ENCODE assay signal across 17 cellular contexts in genomic region chr3:3134750-3135448, GRCh38. TPM values are rescaled to one million over a fixed set of nuclear protein-coding genes. Genes with fewer than 3 reads are reported as not detected.
DNase-seq lines count a peak whose midpoint lies in the region; ATAC-seq, FAIRE-seq and TF ChIP-seq lines count a peak whose summit lies in the region.
"Had no signal": no experiment of that assay in that cellular context is flagged by ENCODE, and none has a peak within 500 bp of the region (broad histone marks: within the 10 kb centered on the region; RNA-seq: fewer than 3 reads in every experiment).

No MANE protein-coding gene starts in this region.

- no peaks in the 10 kb centered on the region for H3K4me1 ChIP-seq in RWPE2 (ENCODE audit: insufficient read depth, poor library complexity, severe bottlenecking)
- H3K4me1 ChIP-seq in kidney (ENCODE audit: control insufficient read depth in 1 of 2, insufficient read depth in 1 of 2, low read depth in 1 of 2, low read length in 2 of 2): no peaks in the 10 kb centered on the region
- H3K4me1 ChIP-seq: tibial artery had no signal

- no peak overlapping the region for H3K9ac ChIP-seq in kidney (ENCODE audit: low read length in 2 of 2)

- H3K36me3 ChIP-seq in RWPE2 (ENCODE audit: low read depth): peaks cover 68% of the 10 kb centered on the region
- peaks cover 9 to 15% of the 10 kb centered on the region in 2 donors for H3K36me3 ChIP-seq in kidney (ENCODE audit: control insufficient read depth in 1 of 2, insufficient read depth in 2 of 2, low read length in 2 of 2)

- no peak overlapping the region for H3K4me3 Mint-ChIP-seq in T-helper 2 cell treated with Interferon-gamma antibody and Interleukin-4, amounts not matched to agents 5 μg/mL and 100 μg/mL, for 36 hours
- H3K4me3 Mint-ChIP-seq: nephron had no signal

- no peak overlapping the region for H3K27ac ChIP-seq in RWPE2 (ENCODE audit: poor library complexity, severe bottlenecking)
- no peak overlapping the region for H3K27ac ChIP-seq in kidney (ENCODE audit: low read depth in 2 of 2, low read length in 2 of 2)
- H3K27ac ChIP-seq: esophagus squamous epithelium, tibial artery had no signal

- peak; percentile 61; the same call in 1 of the 3 replicates for ATAC-seq in RWPE2 (ENCODE audit: low read depth)
- no peak for ATAC-seq in GM18861 (IDR thresholded peaks at IDR 0.05; ENCODE audit: unreplicated experiment)
- ATAC-seq in GM18858 (IDR thresholded peaks at IDR 0.05; ENCODE audit: unreplicated experiment): no peak

- no peak for DNase-seq in T-helper 2 cell treated with Interferon-gamma antibody and Interleukin-4, amounts not matched to agents 5 μg/mL and 100 μg/mL, for 36 hours (ENCODE audit: low spot score)
- DNase-seq in T-helper 2 cell: no peak
- DNase-seq in RWPE2 (ENCODE audit: low spot score): no peak
- peak; percentile 36 for DNase-seq in epithelial cell of esophagus (ENCODE audit: low read depth)
- peak; percentile 53 for DNase-seq in putamen (ENCODE audit: low spot score)
- no peak for DNase-seq in kidney
- DNase-seq: esophagus squamous epithelium, NCI-H1092, RPMI8226, tibial artery had no signal

- H3K27me3 Mint-ChIP-seq in T-helper 2 cell treated with Interferon-gamma antibody and Interleukin-4, amounts not matched to agents 5 μg/mL and 100 μg/mL, for 36 hours (ENCODE audit: low read depth): no peaks in the 10 kb centered on the region

- TF ChIP-seq CTCF in RWPE2 (IDR thresholded peaks at IDR 0.05; ENCODE audit: poor library complexity, severe bottlenecking) (no peak), epithelial cell of esophagus (IDR thresholded peaks at IDR 0.05; ENCODE audit: insufficient read depth, low read depth, low read length, missing control alignments) (no peak), kidney (IDR thresholded peaks at IDR 0.05; ENCODE audit: borderline replicate concordance, extremely low read depth, insufficient read depth) (no peak)

- H3K4me3 ChIP-seq in RWPE2 (ENCODE audit: severe bottlenecking) (no peak overlapping the region), epithelial cell of esophagus (ENCODE audit: low read length) (no peak overlapping the region), kidney (ENCODE audit: low read length in 2 of 2) (no peak overlapping the region)
- H3K4me3 ChIP-seq: esophagus squamous epithelium, tibial artery had no signal

- intact Hi-C loops in kidney (cut with DNase I): no loop called here

- peaks cover 66% of the 10 kb centered on the region for H3K36me3 Mint-ChIP-seq in T-helper 2 cell treated with Interferon-gamma antibody and Interleukin-4, amounts not matched to agents 5 μg/mL and 100 μg/mL, for 36 hours (ENCODE audit: low read depth)

- H3K4me1 Mint-ChIP-seq in T-helper 2 cell treated with Interferon-gamma antibody and Interleukin-4, amounts not matched to agents 5 μg/mL and 100 μg/mL, for 36 hours (ENCODE audit: low read depth): peaks cover 28% of the 10 kb centered on the region

- H3K9me3 Mint-ChIP-seq in T-helper 2 cell treated with Interferon-gamma antibody and Interleukin-4, amounts not matched to agents 5 μg/mL and 100 μg/mL, for 36 hours: no peaks in the 10 kb centered on the region
- H3K9me3 Mint-ChIP-seq: nephron had no signal

- H3K27me3 ChIP-seq in RWPE2 (ENCODE audit: insufficient read depth, poor library complexity, severe bottlenecking): no peaks in the 10 kb centered on the region
- H3K27me3 ChIP-seq: esophagus squamous epithelium, tibial artery had no signal

- no peak for FAIRE-seq in kidney (lab: Jason Lieb, UNC)
- FAIRE-seq: H1, TTC549 had no signal

- H3K9me3 ChIP-seq in RWPE2 (ENCODE audit: severe bottlenecking) (no peaks in the 10 kb centered on the region), kidney (ENCODE audit: control insufficient read depth in 1 of 2, low read length in 2 of 2) (no peaks in the 10 kb centered on the region)
- H3K9me3 ChIP-seq: esophagus squamous epithelium, tibial artery had no signal

- H3K27ac Mint-ChIP-seq in T-helper 2 cell treated with Interferon-gamma antibody and Interleukin-4, amounts not matched to agents 5 μg/mL and 100 μg/mL, for 36 hours: peak overlapping the region; percentile 43

RNA-seq across cellular contexts. Expression of gene TRNT1, which starts 8.2 kb away (rescaled TPM):
- total RNA-seq in kidney: 27.3 TPM
- polyA plus RNA-seq in kidney (ENCODE audit: insufficient read depth, low read depth, low replicate concordance): 17.5 TPM

RNA-seq across cellular contexts. Expression of gene IL5RA, which starts 24.7 kb away (rescaled TPM):
- 1.1 TPM for total RNA-seq in kidney
- polyA plus RNA-seq in kidney (ENCODE audit: insufficient read depth, low read depth, low replicate concordance): 0.22 TPM
- total RNA-seq: A172, chondrocyte, H1 had no signal
- polyA plus RNA-seq: H1 had no signal

RNA-seq across cellular contexts. Expression of gene CRBN, which starts 44.6 kb away (rescaled TPM):
- total RNA-seq in kidney: 56.7 TPM
- polyA plus RNA-seq in kidney (ENCODE audit: insufficient read depth, low read depth, low replicate concordance): 31.0 TPM

Comparison
In these comparisons a context has a peak if more than half of its experiments do, and no peak if none do; other contexts are left out.
1. DNase-seq: peak in epithelial cell of esophagus (single experiment) and putamen (single experiment); none in T-helper 2 cell treated with Interferon-gamma antibody and Interleukin-4, amounts not matched to agents 5 μg/mL and 100 μg/mL, for 36 hours (single experiment), T-helper 2 cell (0 of 5), RWPE2 (single experiment) and kidney (single experiment).